ENCODE assay signal across 12 cellular contexts in genomic region chr5:93246093-93246855, GRCh38.
DNase-seq lines count a peak whose midpoint lies in the region; TF ChIP-seq lines count a peak whose summit lies in the region.
"Had no signal": no experiment of that assay in that cellular context is flagged by ENCODE, and none has a peak within 500 bp of the region (broad histone marks: within the 10 kb centered on the region; RNA-seq: fewer than 3 reads in every experiment).

No MANE protein-coding gene starts in this region.

- H3K4me1 ChIP-seq in GM23248 (ENCODE audit: insufficient read depth) = no peaks in the 10 kb centered on the region
- H3K4me1 ChIP-seq in NT2/D1 (ENCODE audit: insufficient read depth, insufficient read length) = no peaks in the 10 kb centered on the region

- H4K20me1 ChIP-seq in GM23248 (ENCODE audit: insufficient read depth) = no peaks in the 10 kb centered on the region

- no peak overlapping the region for H3K27ac ChIP-seq in GM23248
- H3K27ac ChIP-seq: epithelial cell of prostate, neutrophil had no signal

- H3K4me1 Mint-ChIP-seq in activated CD4-positive, alpha-beta memory T cell treated with anti-CD3 and anti-CD28 coated beads for 36 hours (ENCODE audit: low read depth) = no peaks in the 10 kb centered on the region

- no peak overlapping the region for H3K4me3 Mint-ChIP-seq in activated CD4-positive, alpha-beta memory T cell treated with anti-CD3 and anti-CD28 coated beads for 36 hours

- DNase-seq in GM23248 = peak; percentile 1
- peak; percentile 18 for DNase-seq in NT2/D1 (ENCODE audit: low read depth, low spot score)
- DNase-seq in fibroblast of villous mesenchyme (ENCODE audit: low read depth) = peak; percentile 94
- DNase-seq in putamen (ENCODE audit: low spot score) = peak; percentile 40
- DNase-seq in activated CD4-positive, alpha-beta memory T cell treated with anti-CD3 and anti-CD28 coated beads for 36 hours = no peak
- no peak for DNase-seq in 8988T
- no peak for DNase-seq in NCI-H2196 (lab: John Stamatoyannopoulos, UW; ENCODE audit: unreplicated experiment)
- no peak for DNase-seq in COLO668 (lab: John Stamatoyannopoulos, UW; ENCODE audit: unreplicated experiment)
- DNase-seq: DMS79 treated with DMSO at 0.1 percent for 48 hours, T-helper 2 cell had no signal

- intact Hi-C loops in activated CD4-positive, alpha-beta memory T cell treated with anti-CD3 and anti-CD28 coated beads for 36 hours (cut with micrococcal nuclease) = no loop called here

- H3K27me3 ChIP-seq in GM23248 (replicated peaks; ENCODE audit: insufficient read depth) = no peaks in the 10 kb centered on the region
- peaks cover 5% of the 10 kb centered on the region for H3K27me3 ChIP-seq in NT2/D1 (ENCODE audit: insufficient read depth, insufficient read length)
- H3K27me3 ChIP-seq: neutrophil had no signal

- POLR2A ChIA-PET in activated CD4-positive, alpha-beta memory T cell treated with anti-CD3 and anti-CD28 coated beads for 36 hours (lab: Charles Lee) = no interaction called here

- no peak overlapping the region for H3K4me3 ChIP-seq in GM23248
- H3K4me3 ChIP-seq in NT2/D1 (ENCODE audit: insufficient read length, low read depth) = no peak overlapping the region
- no peak overlapping the region for H3K4me3 ChIP-seq in fibroblast of villous mesenchyme (ENCODE audit: low read depth, low read length)

- H3K27me3 Mint-ChIP-seq in activated CD4-positive, alpha-beta memory T cell treated with anti-CD3 and anti-CD28 coated beads for 36 hours = no peaks in the 10 kb centered on the region

- no peaks in the 10 kb centered on the region for H3K9me3 ChIP-seq in GM23248 (ENCODE audit: low read depth)
- no peaks in the 10 kb centered on the region for H3K9me3 ChIP-seq in NT2/D1 (ENCODE audit: insufficient read depth, low read length)
- H3K9me3 ChIP-seq: neutrophil had no signal

- no peak overlapping the region for H3K9ac ChIP-seq in GM23248
- H3K9ac ChIP-seq in NT2/D1 (ENCODE audit: insufficient read length, low read depth) = no peak overlapping the region

- no peaks in the 10 kb centered on the region for H3K36me3 ChIP-seq in GM23248 (ENCODE audit: low read depth)
- no peaks in the 10 kb centered on the region for H3K36me3 ChIP-seq in NT2/D1 (ENCODE audit: insufficient read depth, insufficient read length, low read length)
- H3K36me3 ChIP-seq: neutrophil had no signal

- CTCF ChIA-PET in activated CD4-positive, alpha-beta memory T cell treated with anti-CD3 and anti-CD28 coated beads for 36 hours (lab: Charles Lee) = no interaction called here

- peak overlapping the region; percentile 38; the same call in 1 of the 2 replicates for H2AFZ ChIP-seq in GM23248

- H3K9me3 Mint-ChIP-seq in activated CD4-positive, alpha-beta memory T cell treated with anti-CD3 and anti-CD28 coated beads for 36 hours = no peaks in the 10 kb centered on the region

- 37 to 40% methylated on average over 6 of the region's 6 CpGs for WGBS in GM23248 (ENCODE audit: low coverage in 1 of 2, low lambda C conversion rate in 2 of 2, missing lambda C conversion rate in 2 of 2), 2 experiments

- no peaks in the 10 kb centered on the region for H3K79me2 ChIP-seq in GM23248 (ENCODE audit: insufficient read depth)

- no peak for TF ChIP-seq CTCF in fibroblast of villous mesenchyme (IDR thresholded peaks at IDR 0.05; ENCODE audit: insufficient read depth, low read depth, low read length)

- H3K4me2 ChIP-seq in GM23248 (ENCODE audit: unreplicated experiment) = no peak overlapping the region

- no peak overlapping the region for H3K27ac Mint-ChIP-seq in activated CD4-positive, alpha-beta memory T cell treated with anti-CD3 and anti-CD28 coated beads for 36 hours

- no peaks in the 10 kb centered on the region for H3F3A ChIP-seq in GM23248 (ENCODE audit: insufficient read depth)

- in situ Hi-C loops in GM23248 (cut with MboI) = no loop called here

- no peaks in the 10 kb centered on the region; the same call in 1 of the 2 replicates for H3K9me2 ChIP-seq in GM23248 (ENCODE audit: insufficient read depth)

- no peaks in the 10 kb centered on the region for H3K36me3 Mint-ChIP-seq in activated CD4-positive, alpha-beta memory T cell treated with anti-CD3 and anti-CD28 coated beads for 36 hours

Comparison
In these comparisons a context has a peak if more than half of its experiments do, and no peak if none do; other contexts are left out.
1. DNase-seq: peak in GM23248 (single experiment), NT2/D1 (single experiment), fibroblast of villous mesenchyme (single experiment) and putamen (single experiment); none in activated CD4-positive, alpha-beta memory T cell treated with anti-CD3 and anti-CD28 coated beads for 36 hours (single experiment), 8988T (single experiment), NCI-H2196 (single experiment) and COLO668 (single experiment).